ENCODE assay signal across 22 cellular contexts in genomic region chr12:116397148-116397547, GRCh38.
DNase-seq lines count a peak whose midpoint lies in the region; ATAC-seq, FAIRE-seq and TF ChIP-seq lines count a peak whose summit lies in the region.
"Had no signal": no experiment of that assay in that cellular context is flagged by ENCODE, and none has a peak within 500 bp of the region (broad histone marks: within the 10 kb centered on the region; RNA-seq: fewer than 3 reads in every experiment).

No MANE protein-coding gene starts in this region.

- H3K36me3 ChIP-seq in PC-3 (ENCODE audit: low read depth, low read length) = no peaks in the 10 kb centered on the region
- H3K36me3 ChIP-seq: ovary had no signal

- H3K79me2 ChIP-seq in PC-3 (ENCODE audit: low read length) = no peaks in the 10 kb centered on the region

- intact Hi-C loops in PC-3 (cut with micrococcal nuclease) = no loop called here

- no peak overlapping the region for H3K9ac ChIP-seq in PC-3 (ENCODE audit: low read length)

- POLR2A ChIA-PET in PC-3 (lab: Charles Lee; ENCODE audit: unreplicated experiment) = no interaction called here

- peak; percentile 73 for DNase-seq in ELR (ENCODE audit: low read depth)
- DNase-seq in PC-3 = peak; percentile 61
- peak; percentile 53 to 70 for DNase-seq in cardiac fibroblast (ENCODE audit: low read depth in 2 of 2)
- DNase-seq in iris pigment epithelial cell (ENCODE audit: low read depth) = peak; percentile 86
- DNase-seq in frontal cortex (ENCODE audit: low spot score in 2 of 2) = no peak
- no peak for DNase-seq in NCI-H1417 (lab: John Stamatoyannopoulos, UW)
- no peak for DNase-seq in omental fat pad (ENCODE audit: low spot score)
- DNase-seq: activated B cell treated with CpG ODN at 0.5 μM for 24 hours; activated CD8-positive, alpha-beta memory T cell treated with anti-CD3 and anti-CD28 coated beads for 24 hours; amygdala; Caco-2; erythroblast; H7; NCI-H1092; NCI-H2171; ovary; RPMI8226; stimulated activated CD4-positive, alpha-beta T cell treated with anti-CD3 and anti-CD28 coated beads, Interleukin-4, amount 100 ng/mL, for 4 hours; T-helper 1 cell had no signal

- CTCF ChIA-PET in PC-3 (lab: Charles Lee) = no interaction called here

- H3K27me3 ChIP-seq in PC-3 (ENCODE audit: low read length) = no peaks in the 10 kb centered on the region
- H3K27me3 ChIP-seq: ovary had no signal

- no TSS peak for BruUV-seq in PC-3 (replicated peaks; lab: Mats Ljungman, UMichigan)

- no peak for TF ChIP-seq CTCF in PC-3 (conservative IDR thresholded peaks at IDR 0.05; ENCODE audit: low read depth, low read length)
- TF ChIP-seq CTCF in cardiac fibroblast (IDR thresholded peaks at IDR 0.05; ENCODE audit: low read depth, low read length) = no peak
- TF ChIP-seq CTCF in omental fat pad (IDR thresholded peaks at IDR 0.05) = no peak

- H3K4me3 ChIP-seq in PC-3 (ENCODE audit: low read length) (no peak overlapping the region), cardiac fibroblast (replicated peaks in 1 of 2; ENCODE audit: low read depth in 2 of 2, low read length in 2 of 2) (no peak overlapping the region)
- H3K4me3 ChIP-seq: coronary artery, ovary had no signal

- H3K9me2 ChIP-seq in PC-3 (replicated peaks; ENCODE audit: low read length) = no peaks in the 10 kb centered on the region

- ATAC-seq in PC-3 (peak; percentile 90), GM21367 (IDR thresholded peaks at IDR 0.05; ENCODE audit: unreplicated experiment) (no peak), omental fat pad (ENCODE audit: low FRiP score) (no peak)
- ATAC-seq: left lobe of liver had no signal

- no peak for FAIRE-seq in frontal cortex (lab: Jason Lieb, UNC)

- no peaks in the 10 kb centered on the region for H3F3A ChIP-seq in PC-3 (ENCODE audit: low read length, unreplicated experiment)

- no peak overlapping the region for H3K27ac ChIP-seq in PC-3 (ENCODE audit: low read length)
- H3K27ac ChIP-seq: coronary artery, ovary had no signal

- H4K20me1 ChIP-seq in PC-3 (ENCODE audit: low read length) = no peaks in the 10 kb centered on the region

- H3K4me1 ChIP-seq in PC-3 (ENCODE audit: insufficient read depth, low read length) = no peaks in the 10 kb centered on the region
- H3K4me1 ChIP-seq: Caco-2 had no signal

- no peak overlapping the region for H3K4me2 ChIP-seq in PC-3 (ENCODE audit: low read length)

- no peak overlapping the region for H2AFZ ChIP-seq in PC-3 (ENCODE audit: low read length)

- H3K9me3 ChIP-seq in PC-3 (ENCODE audit: low read length) = 0 out of 2 replicates have a peak, but pooled peaks cover 6% of the 10 kb centered on the region
- H3K9me3 ChIP-seq: Caco-2, ovary had no signal

Comparison
In these comparisons a context has a peak if more than half of its experiments do, and no peak if none do; other contexts are left out.
1. DNase-seq: peak in ELR (single experiment), PC-3 (single experiment), cardiac fibroblast (2 of 2) and iris pigment epithelial cell (single experiment); none in frontal cortex (0 of 2), NCI-H1417 (0 of 3) and omental fat pad (single experiment).